8 cellular contexts compared by ENCODE assay signal in the genomic region with DNA sequence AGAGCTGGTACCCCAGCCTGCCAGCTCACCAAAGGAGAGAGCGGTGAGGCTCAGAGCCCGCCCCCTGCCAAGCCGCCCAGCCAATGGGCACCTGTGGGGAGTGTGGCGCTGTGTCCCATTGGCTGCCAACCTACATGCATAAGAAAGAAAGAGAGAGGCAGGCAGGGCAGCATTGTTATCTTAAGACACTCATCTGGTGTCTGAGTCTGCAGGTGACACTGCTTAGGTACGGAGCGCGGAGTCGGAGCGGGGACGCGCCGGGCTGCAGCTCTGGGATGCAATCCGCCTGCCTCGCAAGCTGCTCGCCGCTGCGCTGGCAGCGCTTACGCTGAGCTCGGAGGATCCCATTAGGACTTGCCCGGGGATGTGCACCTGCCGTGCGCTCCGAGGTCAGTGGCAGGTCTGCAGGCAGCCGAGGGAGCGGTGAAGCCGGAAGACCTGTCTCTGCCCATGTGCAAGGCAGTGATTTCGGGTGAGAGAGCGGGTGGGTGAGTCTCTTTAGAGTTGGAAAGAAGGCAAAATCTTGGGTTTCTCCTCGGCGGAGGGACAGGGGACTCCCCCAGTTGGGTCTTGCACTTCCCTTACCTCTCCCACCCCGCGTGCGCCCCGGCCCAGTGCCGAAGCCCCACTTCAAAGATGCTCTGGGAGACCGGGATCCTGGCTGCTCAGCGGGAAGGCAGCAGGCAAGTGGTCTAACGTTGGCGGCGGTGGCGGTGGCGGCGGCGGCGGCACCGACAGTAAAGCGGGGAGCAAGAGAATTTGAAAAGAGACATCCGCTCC. TPM values are rescaled to one million over a fixed set of nuclear protein-coding genes. Genes with fewer than 3 reads are reported as not detected.
DNase-seq lines count a peak whose midpoint lies in the region; ATAC-seq, FAIRE-seq and TF ChIP-seq lines count a peak whose summit lies in the region.

TSS of gene BRINP2 (plus strand) at position 203 of the 780 bp plus-strand sequence. CDS start 58,919 bp downstream, outside the sequence.

- no peaks in the 10 kb centered on the region for H4K20me1 ChIP-seq in endothelial cell of umbilical vein (replicated peaks; ENCODE audit: control insufficient read depth, extremely low read depth, insufficient read depth, low read length)

- TF ChIP-seq CTCF in endothelial cell of umbilical vein (IDR thresholded peaks at IDR 0.05; ENCODE audit: extremely low read depth in 1 of 2, insufficient read depth in 1 of 2, low read depth in 1 of 2, low read length in 2 of 2), result no peak

- no peak within 1 kb of the TSS for H3K4me2 ChIP-seq in endothelial cell of umbilical vein (ENCODE audit: insufficient read depth, low read length)

- BruUV-seq in endothelial cell of umbilical vein (replicated peaks; lab: Mats Ljungman, UMichigan), result no TSS peak

- H3K27me3 ChIP-seq in endothelial cell of umbilical vein (ENCODE audit: control insufficient read depth in 2 of 2, insufficient read depth in 2 of 2, low read length in 2 of 2) (peaks cover 13 to 25% of the 10 kb centered on the region in 2 experiments), muscle layer of duodenum (ENCODE audit: low read depth, low read length) (peaks cover 24% of the 10 kb centered on the region)
- no peaks in the 10 kb centered on the region for H3K27me3 ChIP-seq in effector memory CD4-positive, alpha-beta T cell (replicated peaks; ENCODE audit: control insufficient read depth, insufficient read depth, low read length, poor library complexity, severe bottlenecking)

- FAIRE-seq in endothelial cell of umbilical vein (lab: Jason Lieb, UNC), result no peak

- CTCF ChIA-PET in endothelial cell of umbilical vein (lab: Charles Lee), result interaction anchor here (2.6 kb wide), 1 partner anchor 11 kb away, joined by 12 read pairs; no protein-coding TSS in a partner anchor

- H3K4me3 ChIP-seq in endothelial cell of umbilical vein (replicated peaks in 1 of 3; ENCODE audit: insufficient read depth in 1 of 3, low read depth in 1 of 3, low read length in 3 of 3) (peak within 1 kb of the TSS in 1 of 3 experiments; percentile 13), muscle layer of duodenum (ENCODE audit: low read depth in 1 of 2, low read length in 2 of 2) (peak within 1 kb of the TSS; percentile 44 to 61)
- H3K4me3 ChIP-seq in effector memory CD4-positive, alpha-beta T cell (ENCODE audit: insufficient read depth, low read depth, low read length, poor library complexity, severe bottlenecking), result no peak within 1 kb of the TSS

- no peaks in the 10 kb centered on the region for H3K79me2 ChIP-seq in endothelial cell of umbilical vein (ENCODE audit: control insufficient read depth, insufficient read depth, low read length)

- no peaks in the 10 kb centered on the region for H3K9me1 ChIP-seq in endothelial cell of umbilical vein (replicated peaks; ENCODE audit: control insufficient read depth, extremely low read depth, insufficient read depth, low read length)

- dilution Hi-C loops in endothelial cell of umbilical vein (cut with MboI; ENCODE audit: extremely low pct_ligation_motif_present, low sequenced_read_pairs), result no loop called here

- H3K27ac ChIP-seq in endothelial cell of umbilical vein (ENCODE audit: insufficient read depth, low read depth, low read length), result no peak within 1 kb of the TSS
- no peak within 1 kb of the TSS for H3K27ac ChIP-seq in muscle layer of duodenum (ENCODE audit: low read length)
- H3K27ac ChIP-seq in effector memory CD4-positive, alpha-beta T cell (ENCODE audit: insufficient read depth, low read length, poor library complexity, severe bottlenecking), result no peak within 1 kb of the TSS

- no peak within 1 kb of the TSS for H3K9ac ChIP-seq in endothelial cell of umbilical vein (replicated peaks; ENCODE audit: extremely low read depth, insufficient read depth, low read length)

- no peaks in the 10 kb centered on the region for H3K9me3 ChIP-seq in endothelial cell of umbilical vein (replicated peaks; ENCODE audit: control insufficient read depth, insufficient read depth, low read length)
- H3K9me3 ChIP-seq in muscle layer of duodenum (ENCODE audit: control insufficient read depth in 1 of 2, low read length in 2 of 2), result no peaks in the 10 kb centered on the region
- H3K9me3 ChIP-seq in effector memory CD4-positive, alpha-beta T cell (ENCODE audit: control insufficient read depth, low read length), result no peaks in the 10 kb centered on the region

- ATAC-seq in HG02610 (IDR thresholded peaks at IDR 0.05; ENCODE audit: unreplicated experiment), result peak; percentile 82

- POLR2A ChIA-PET in endothelial cell of umbilical vein (lab: Charles Lee), result no interaction called here

- DNase-seq in DMS53 (lab: John Stamatoyannopoulos, UW) (peak; percentile 92), NCI-H524 treated with DMSO at 0.1 percent for 48 hours (lab: John Stamatoyannopoulos, UW) (peak; percentile 51), endothelial cell of umbilical vein (ENCODE audit: low read depth, low spot score) (peak; percentile 47), A172 (ENCODE audit: low spot score) (no peak), foreskin melanocyte (no peak)
- DNase-seq in effector memory CD4-positive, alpha-beta T cell, result no peak

- intact Hi-C loops in endothelial cell of umbilical vein (cut with micrococcal nuclease), result no loop called here

- no peak for TF ChIP-seq POLR2A in endothelial cell of umbilical vein (IDR thresholded peaks at IDR 0.05; ENCODE audit: low read depth, low read length)

- peak within 1 kb of the TSS; percentile 49 for H2AFZ ChIP-seq in endothelial cell of umbilical vein (ENCODE audit: low read depth, low read length)

- H3K4me1 ChIP-seq in endothelial cell of umbilical vein (ENCODE audit: control insufficient read depth, extremely low read depth, insufficient read depth, low read length), result no peaks in the 10 kb centered on the region
- peaks cover 0 to 14% of the 10 kb centered on the region in 2 donors for H3K4me1 ChIP-seq in muscle layer of duodenum (ENCODE audit: control insufficient read depth in 1 of 2, insufficient read depth in 2 of 2, low read length in 2 of 2)
- no peaks in the 10 kb centered on the region for H3K4me1 ChIP-seq in effector memory CD4-positive, alpha-beta T cell (ENCODE audit: control insufficient read depth, insufficient read depth, low read length, poor library complexity, severe bottlenecking)

- H3K36me3 ChIP-seq in endothelial cell of umbilical vein (ENCODE audit: control insufficient read depth in 2 of 2, extremely low read depth in 1 of 2, insufficient read depth in 2 of 2, low read length in 2 of 2), result no peaks in the 10 kb centered on the region
- no peaks in the 10 kb centered on the region for H3K36me3 ChIP-seq in muscle layer of duodenum (ENCODE audit: control insufficient read depth in 1 of 2, insufficient read depth in 2 of 2, low read length in 2 of 2)
- H3K36me3 ChIP-seq in effector memory CD4-positive, alpha-beta T cell (ENCODE audit: control insufficient read depth, insufficient read depth, low read length), result no peaks in the 10 kb centered on the region

TF ChIP-seq in endothelial cell of umbilical vein, 7 proteins besides CTCF, POLR2A, EP300 and RAD21:
- no peak for TF ChIP-seq MYC (IDR thresholded peaks at IDR 0.05; ENCODE audit: low read depth, low read length)
- peak; percentile 63 for TF ChIP-seq EZH2 (IDR thresholded peaks at IDR 0.05; ENCODE audit: borderline replicate concordance, low read depth, low read length, severe bottlenecking)
- no peak for TF ChIP-seq POLR2AphosphoS5 (IDR thresholded peaks at IDR 0.05; ENCODE audit: insufficient read depth, low read depth, low read length)
- no peak for TF ChIP-seq MAX (IDR thresholded peaks at IDR 0.05; ENCODE audit: insufficient read depth, insufficient read length)
- TF ChIP-seq GATA2 (IDR thresholded peaks at IDR 0.05; ENCODE audit: insufficient read depth, insufficient read length, low read depth, low read length), result no peak
- no peak for TF ChIP-seq FOS (IDR thresholded peaks at IDR 0.05; ENCODE audit: borderline replicate concordance, insufficient read depth, low read length)
- TF ChIP-seq JUN (IDR thresholded peaks at IDR 0.05; ENCODE audit: borderline replicate concordance, insufficient read depth, insufficient read length, low read depth), result no peak

RNA-seq across cellular contexts. Expression of gene BRINP2, which starts in this region (rescaled TPM):
- not detected in 2 replicates for total RNA-seq in endothelial cell of umbilical vein
- polyA plus RNA-seq in endothelial cell of umbilical vein, result not detected in 2 replicates
- not detected in 2 replicates for polyA plus RNA-seq in endothelial cell of umbilical vein (2011; cell fraction: cytosol; rRNA removed)
- polyA plus RNA-seq in endothelial cell of umbilical vein (2011; cell fraction: nucleus; rRNA removed), result not detected in 2 replicates
- polyA plus RNA-seq in endothelial cell of umbilical vein (2012), result not detected in 2 replicates
- polyA minus RNA-seq in endothelial cell of umbilical vein, result not detected in 2 replicates
- not detected for polyA minus RNA-seq in endothelial cell of umbilical vein (2011; cell fraction: cytosol; rRNA and poly(A)+ RNA removed)
- not detected in 2 replicates for polyA minus RNA-seq in endothelial cell of umbilical vein (2011; cell fraction: nucleus; rRNA and poly(A)+ RNA removed)
- not detected in 2 replicates for total RNA-seq in A172 (2014; rRNA removed; shearing (Covaris generic))

Comparison
In these comparisons a context has a peak if more than half of its experiments do, and no peak if none do; other contexts are left out.
1. Peak in DNase-seq in endothelial cell of umbilical vein; RNA of the gene not detected or under 1 TPM.
2. DNase-seq: peak in DMS53 (single experiment) and NCI-H524 treated with DMSO at 0.1 percent for 48 hours (single experiment); none in effector memory CD4-positive, alpha-beta T cell (0 of 3), A172 (single experiment) and foreskin melanocyte (single experiment).